ENCODE assay signal across 19 cellular contexts in the genomic region with DNA sequence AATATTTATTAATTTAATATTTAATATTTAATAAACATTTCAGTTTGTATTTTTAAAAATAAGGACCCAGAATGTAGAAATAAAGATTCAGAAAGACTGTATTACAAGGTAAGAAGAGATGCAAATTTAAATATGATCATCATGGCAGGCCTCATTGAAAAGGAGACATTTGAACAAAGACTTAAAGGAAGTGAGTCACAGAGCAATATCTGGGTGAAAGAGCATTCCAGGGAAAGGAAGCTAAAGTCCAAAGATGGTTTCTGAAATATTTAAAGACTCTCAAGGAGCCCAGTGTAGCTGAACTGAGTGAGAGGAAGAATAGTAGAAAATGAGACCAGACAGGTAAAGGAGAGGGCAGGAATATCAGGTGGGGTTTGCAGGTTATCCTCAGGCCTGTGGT. TPM values are rescaled to one million over a fixed set of nuclear protein-coding genes. Genes with fewer than 3 reads are reported as not detected.
DNase-seq lines count a peak whose midpoint lies in the region; ATAC-seq and TF ChIP-seq lines count a peak whose summit lies in the region.
"Had no signal": no experiment of that assay in that cellular context is flagged by ENCODE, and none has a peak within 500 bp of the region (broad histone marks: within the 10 kb centered on the region; RNA-seq: fewer than 3 reads in every experiment).

No MANE protein-coding gene starts in this region.

- H3K9me3 ChIP-seq in A673 (ENCODE audit: low read depth, low read length, poor library complexity, severe bottlenecking): no peaks in the 10 kb centered on the region
- H3K9me3 ChIP-seq: upper lobe of left lung had no signal

- ATAC-seq in GM21390 (IDR thresholded peaks at IDR 0.05; ENCODE audit: unreplicated experiment): no peak
- ATAC-seq: activated T-helper 17 cell treated with anti-CD3 and anti-CD28 coated beads, Interleukin-2, amount 50 U/mL, for 72 hours; left cardiac atrium; natural killer cell; T-cell had no signal

- POLR2A ChIA-PET in A673 (lab: Charles Lee; ENCODE audit: low non-redundant PET): no interaction called here

- DNase-seq in A673 (ENCODE audit: low spot score) (peak; percentile 37), HS-5 (ENCODE audit: low read depth) (peak; percentile 45), astrocyte of the hippocampus (ENCODE audit: low read depth, low spot score) (peak; percentile 46), glomerular endothelial cell (ENCODE audit: extremely low read depth, low read depth, low spot score) (peak; percentile 31), posterior vena cava (ENCODE audit: low spot score) (no peak), NCI-H524 (lab: John Stamatoyannopoulos, UW) (no peak), activated gamma-delta T cell treated with Interleukin-2 at 50 U/mL for 16 hours (no peak)
- DNase-seq: activated CD4-positive, alpha-beta T cell treated with anti-CD3 and anti-CD28 coated beads, Interleukin-2, amount 10 ng/mL, durations not matched to agents 24 days and 14 days; erythroblast; Kasumi-1; left cardiac atrium; natural killer cell; spleen; T-cell; upper lobe of left lung had no signal

- H3K4me1 ChIP-seq in A673 (ENCODE audit: insufficient read depth, low read length, poor library complexity, severe bottlenecking): no peaks in the 10 kb centered on the region
- H3K4me1 ChIP-seq: spleen, upper lobe of left lung had no signal

- intact Hi-C loops in A673 (cut with micrococcal nuclease; ENCODE audit: unreplicated experiment): no loop called here
- intact Hi-C loops in posterior vena cava (cut with DNase I): no loop called here

- no peaks in the 10 kb centered on the region for H3K27me3 ChIP-seq in A673 (replicated peaks; ENCODE audit: insufficient read depth, low read depth, low read length, poor library complexity)
- H3K27me3 ChIP-seq: spleen, upper lobe of left lung had no signal

- BruUV-seq in A673 (replicated peaks; lab: Mats Ljungman, UMichigan): no TSS peak

- H3K27ac ChIP-seq in A673 (ENCODE audit: low read depth, low read length, poor library complexity, severe bottlenecking): no peak overlapping the region
- H3K27ac ChIP-seq: spleen, upper lobe of left lung had no signal

- no peaks in the 10 kb centered on the region for H3K36me3 ChIP-seq in A673 (ENCODE audit: insufficient read depth, low read length, poor library complexity, severe bottlenecking)
- H3K36me3 ChIP-seq: spleen, upper lobe of left lung had no signal

- no peak overlapping the region for H3K4me3 ChIP-seq in A673 (ENCODE audit: low read depth, low read length, poor library complexity, severe bottlenecking)
- H3K4me3 ChIP-seq: spleen, upper lobe of left lung had no signal

- TF ChIP-seq CTCF in A673 (conservative IDR thresholded peaks at IDR 0.05; ENCODE audit: low read depth, low read length): no peak

- CTCF ChIA-PET in A673 (lab: Charles Lee): no interaction called here

RNA-seq across cellular contexts. Expression of gene SCYGR4, which starts 5.9 kb away (rescaled TPM):
- total RNA-seq in A673 (2021) (not detected in 2 replicates), glomerular endothelial cell (not detected in 2 replicates), posterior vena cava (not detected)
- total RNA-seq: activated CD4-positive, alpha-beta T cell treated with anti-CD3 and anti-CD28 coated beads, Interleukin-2, amount 10 ng/mL, durations not matched to agents 24 days and 14 days; activated T-helper 17 cell treated with anti-CD3 and anti-CD28 coated beads, Interleukin-2, amount 50 U/mL, for 72 hours; cardiac septum; G401; left cardiac atrium; natural killer cell; spleen; T-cell; upper lobe of left lung had no signal

RNA-seq across cellular contexts. Expression of gene SCYGR3, which starts 8.6 kb away (rescaled TPM):
- total RNA-seq in A673 (2021): not detected in 2 replicates
- total RNA-seq in glomerular endothelial cell: not detected in 2 replicates
- total RNA-seq in posterior vena cava: not detected
- total RNA-seq: activated CD4-positive, alpha-beta T cell treated with anti-CD3 and anti-CD28 coated beads, Interleukin-2, amount 10 ng/mL, durations not matched to agents 24 days and 14 days; activated T-helper 17 cell treated with anti-CD3 and anti-CD28 coated beads, Interleukin-2, amount 50 U/mL, for 72 hours; cardiac septum; G401; left cardiac atrium; natural killer cell; spleen; T-cell; upper lobe of left lung had no signal

RNA-seq across cellular contexts. Expression of gene SCYGR2, which starts 24.5 kb away (rescaled TPM):
- total RNA-seq in A673 (2021) (not detected in 2 replicates), glomerular endothelial cell (not detected in 2 replicates), posterior vena cava (not detected)
- total RNA-seq: activated CD4-positive, alpha-beta T cell treated with anti-CD3 and anti-CD28 coated beads, Interleukin-2, amount 10 ng/mL, durations not matched to agents 24 days and 14 days; activated T-helper 17 cell treated with anti-CD3 and anti-CD28 coated beads, Interleukin-2, amount 50 U/mL, for 72 hours; cardiac septum; G401; left cardiac atrium; natural killer cell; spleen; T-cell; upper lobe of left lung had no signal

RNA-seq across cellular contexts. Expression of gene SCYGR5, which starts 43.4 kb away (rescaled TPM):
- not detected in 2 replicates for total RNA-seq in A673 (2021)
- total RNA-seq in glomerular endothelial cell: not detected in 2 replicates
- total RNA-seq in posterior vena cava: not detected
- total RNA-seq: activated CD4-positive, alpha-beta T cell treated with anti-CD3 and anti-CD28 coated beads, Interleukin-2, amount 10 ng/mL, durations not matched to agents 24 days and 14 days; activated T-helper 17 cell treated with anti-CD3 and anti-CD28 coated beads, Interleukin-2, amount 50 U/mL, for 72 hours; cardiac septum; G401; left cardiac atrium; natural killer cell; spleen; T-cell; upper lobe of left lung had no signal

Comparison
In these comparisons a context has a peak if more than half of its experiments do, and no peak if none do; other contexts are left out.
1. DNase-seq: peak in A673 (single experiment), HS-5 (single experiment), astrocyte of the hippocampus (single experiment) and glomerular endothelial cell (single experiment); none in posterior vena cava (single experiment), NCI-H524 (0 of 2) and activated gamma-delta T cell treated with Interleukin-2 at 50 U/mL for 16 hours (single experiment).